In the genomic region with DNA sequence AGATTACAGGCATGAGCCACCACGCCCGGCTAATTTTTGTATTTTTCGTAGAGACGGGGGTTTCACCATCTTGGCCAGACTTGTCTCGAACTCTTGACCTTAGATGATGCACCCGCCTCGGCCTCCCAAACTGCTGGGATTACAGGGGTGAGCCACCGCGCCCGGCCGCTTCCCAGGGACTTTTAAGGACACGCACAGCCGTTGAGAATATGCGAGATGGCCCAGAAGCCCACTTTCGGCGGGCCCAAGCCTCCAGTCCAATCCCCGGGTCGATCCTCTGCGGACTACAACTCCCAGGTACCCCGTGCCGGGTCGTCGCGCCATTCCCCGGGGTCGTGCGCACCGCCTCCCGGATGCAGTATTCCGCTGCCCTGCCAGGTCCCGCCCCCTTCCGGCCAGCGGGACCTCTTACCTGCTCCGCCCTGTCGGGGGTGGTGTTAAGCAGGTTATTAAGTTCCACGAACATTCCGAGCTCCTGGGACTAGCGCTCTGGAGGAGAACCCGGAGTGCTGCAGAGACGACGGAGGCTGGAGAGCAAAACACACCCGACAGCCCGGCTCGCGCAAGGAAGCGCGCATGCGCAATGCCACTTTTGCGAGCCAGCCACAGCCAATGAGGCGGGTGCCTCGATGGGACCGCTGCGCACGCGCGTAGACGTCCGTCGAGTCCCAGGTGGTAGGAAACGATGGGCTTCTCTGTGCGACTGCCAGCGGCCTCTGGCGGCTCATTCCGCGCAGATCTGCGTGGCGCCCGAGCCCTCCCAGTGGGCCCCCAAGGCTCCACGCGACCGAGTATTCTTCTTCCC, we compare ENCODE assay signal across 1 cellular context.
TF ChIP-seq lines count a peak whose summit lies in the region.

Gene ELP6 (minus strand): TSS at position 588 of the 805 bp plus-strand sequence. CDS start 122 bp downstream, at position 466.

TF ChIP-seq in HepG2, 621 proteins besides CTCF, POLR2A, EP300 and RAD21 (continued from another document and continues in another):
- TF ChIP-seq, protein P1, sequence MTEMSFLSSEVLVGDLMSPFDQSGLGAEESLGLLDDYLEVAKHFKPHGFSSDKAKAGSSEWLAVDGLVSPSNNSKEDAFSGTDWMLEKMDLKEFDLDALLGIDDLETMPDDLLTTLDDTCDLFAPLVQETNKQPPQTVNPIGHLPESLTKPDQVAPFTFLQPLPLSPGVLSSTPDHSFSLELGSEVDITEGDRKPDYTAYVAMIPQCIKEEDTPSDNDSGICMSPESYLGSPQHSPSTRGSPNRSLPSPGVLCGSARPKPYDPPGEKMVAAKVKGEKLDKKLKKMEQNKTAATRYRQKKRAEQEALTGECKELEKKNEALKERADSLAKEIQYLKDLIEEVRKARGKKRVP (CRISPR knock-in tag; IDR thresholded peaks at IDR 0.05), result peak in 1 of 2 experiments; percentile 49; a peak in 1 of 4 replicates
- TF ChIP-seq ZNF672 (CRISPR knock-in tag; IDR thresholded peaks at IDR 0.05) (no peak), AGO2 (optimal IDR thresholded peaks at IDR 0.05; ENCODE audit: low read depth, low read length) (peak; percentile 43), RXRB (CRISPR knock-in tag; IDR thresholded peaks at IDR 0.05; ENCODE audit: borderline replicate concordance) (peak; percentile 84), TOPORS (CRISPR knock-in tag; IDR thresholded peaks at IDR 0.05) (peak; percentile 82), SETDB1 (CRISPR knock-in tag; IDR thresholded peaks at IDR 0.05; ENCODE audit: borderline replicate concordance) (no peak), ZNF468 (CRISPR knock-in tag; IDR thresholded peaks at IDR 0.05) (no peak), PHF20 (CRISPR knock-in tag; IDR thresholded peaks at IDR 0.05) (peak; percentile 88), GZF1 (CRISPR knock-in tag; IDR thresholded peaks at IDR 0.05) (peak; percentile 82; the same call in 1 of the 2 replicates), CREBL2 (CRISPR knock-in tag; IDR thresholded peaks at IDR 0.05; ENCODE audit: borderline replicate concordance) (0 out of 2 replicates have a peak, but pooled peaks have one; percentile 61), ZNF20 (CRISPR knock-in tag; IDR thresholded peaks at IDR 0.05) (no peak), TAF15 (IDR thresholded peaks at IDR 0.05; ENCODE audit: low read depth, low read length, poor library complexity, severe bottlenecking) (peak; percentile 36), NR2F6 (IDR thresholded peaks at IDR 0.05) (no peak; the same call in 1 of the 2 replicates), NR2F6 (CRISPR knock-in tag; IDR thresholded peaks at IDR 0.05) (peak; percentile 67), NR2F2 (IDR thresholded peaks at IDR 0.05; ENCODE audit: borderline replicate concordance, low read depth) (no peak; the same call in 1 of the 2 replicates), DPF2 (CRISPR knock-in tag; IDR thresholded peaks at IDR 0.05; ENCODE audit: borderline replicate concordance, low read depth) (no peak), ZSCAN20 (CRISPR knock-in tag; IDR thresholded peaks at IDR 0.05; ENCODE audit: borderline replicate concordance) (peak; percentile 78), ZNF383 (CRISPR knock-in tag; IDR thresholded peaks at IDR 0.05; ENCODE audit: borderline replicate concordance) (no peak), ZNF800 (CRISPR knock-in tag; IDR thresholded peaks at IDR 0.05) (no peak; the same call in 1 of the 2 replicates), ZNF451 (CRISPR knock-in tag; IDR thresholded peaks at IDR 0.05) (peak; percentile 35; the same call in 1 of the 2 replicates), RFX5 (IDR thresholded peaks at IDR 0.05; ENCODE audit: low read depth, low read length) (no peak), ZNF589 (CRISPR knock-in tag; conservative IDR thresholded peaks at IDR 0.05) (no peak), ZXDC (CRISPR knock-in tag; IDR thresholded peaks at IDR 0.05) (peak; percentile 85), FOXP1 (IDR thresholded peaks at IDR 0.05) (no peak), FOXP1 (CRISPR knock-in tag; IDR thresholded peaks at IDR 0.05) (0 out of 2 replicates have a peak, but pooled peaks have one; percentile 5), CBX2 (IDR thresholded peaks at IDR 0.05; ENCODE audit: low read depth, low read length) (no peak), CBX2 (CRISPR knock-in tag; IDR thresholded peaks at IDR 0.05; ENCODE audit: low read depth) (no peak; the same call in 1 of the 2 replicates), CBFB (CRISPR knock-in tag; IDR thresholded peaks at IDR 0.05) (peak; percentile 45; the same call in 1 of the 2 replicates), TAF1 (CRISPR knock-in tag; IDR thresholded peaks at IDR 0.05) (peak; percentile 82), ISL2 (CRISPR knock-in tag; IDR thresholded peaks at IDR 0.05) (peak; percentile 59), ZNF576 (CRISPR knock-in tag; IDR thresholded peaks at IDR 0.05) (no peak), ZFP36 (IDR thresholded peaks at IDR 0.05; ENCODE audit: borderline replicate concordance, low read depth, low read length, partially characterized antibody) (no peak), U2AF1 (optimal IDR thresholded peaks at IDR 0.05; ENCODE audit: low read depth, low read length) (no peak), GTF3A (CRISPR knock-in tag; conservative IDR thresholded peaks at IDR 0.05) (no peak), SNAPC2 (CRISPR knock-in tag; IDR thresholded peaks at IDR 0.05) (no peak), ZNF281 (CRISPR knock-in tag; IDR thresholded peaks at IDR 0.05; ENCODE audit: borderline replicate concordance) (0 out of 2 replicates have a peak, but pooled peaks have one; percentile 3)
- TF ChIP-seq, protein P2, sequence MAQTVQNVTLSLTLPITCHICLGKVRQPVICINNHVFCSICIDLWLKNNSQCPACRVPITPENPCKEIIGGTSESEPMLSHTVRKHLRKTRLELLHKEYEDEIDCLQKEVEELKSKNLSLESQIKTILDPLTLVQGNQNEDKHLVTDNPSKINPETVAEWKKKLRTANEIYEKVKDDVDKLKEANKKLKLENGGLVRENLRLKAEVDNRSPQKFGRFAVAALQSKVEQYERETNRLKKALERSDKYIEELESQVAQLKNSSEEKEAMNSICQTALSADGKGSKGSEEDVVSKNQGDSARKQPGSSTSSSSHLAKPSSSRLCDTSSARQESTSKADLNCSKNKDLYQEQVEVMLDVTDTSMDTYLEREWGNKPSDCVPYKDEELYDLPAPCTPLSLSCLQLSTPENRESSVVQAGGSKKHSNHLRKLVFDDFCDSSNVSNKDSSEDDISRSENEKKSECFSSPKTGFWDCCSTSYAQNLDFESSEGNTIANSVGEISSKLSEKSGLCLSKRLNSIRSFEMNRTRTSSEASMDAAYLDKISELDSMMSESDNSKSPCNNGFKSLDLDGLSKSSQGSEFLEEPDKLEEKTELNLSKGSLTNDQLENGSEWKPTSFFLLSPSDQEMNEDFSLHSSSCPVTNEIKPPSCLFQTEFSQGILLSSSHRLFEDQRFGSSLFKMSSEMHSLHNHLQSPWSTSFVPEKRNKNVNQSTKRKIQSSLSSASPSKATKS (CRISPR knock-in tag; IDR thresholded peaks at IDR 0.05), result no peak
- TF ChIP-seq, protein P3, sequence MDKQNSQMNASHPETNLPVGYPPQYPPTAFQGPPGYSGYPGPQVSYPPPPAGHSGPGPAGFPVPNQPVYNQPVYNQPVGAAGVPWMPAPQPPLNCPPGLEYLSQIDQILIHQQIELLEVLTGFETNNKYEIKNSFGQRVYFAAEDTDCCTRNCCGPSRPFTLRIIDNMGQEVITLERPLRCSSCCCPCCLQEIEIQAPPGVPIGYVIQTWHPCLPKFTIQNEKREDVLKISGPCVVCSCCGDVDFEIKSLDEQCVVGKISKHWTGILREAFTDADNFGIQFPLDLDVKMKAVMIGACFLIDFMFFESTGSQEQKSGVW (CRISPR knock-in tag; IDR thresholded peaks at IDR 0.05; ENCODE audit: borderline replicate concordance), result no peak; the same call in 1 of the 2 replicates
- TF ChIP-seq, protein P4, sequence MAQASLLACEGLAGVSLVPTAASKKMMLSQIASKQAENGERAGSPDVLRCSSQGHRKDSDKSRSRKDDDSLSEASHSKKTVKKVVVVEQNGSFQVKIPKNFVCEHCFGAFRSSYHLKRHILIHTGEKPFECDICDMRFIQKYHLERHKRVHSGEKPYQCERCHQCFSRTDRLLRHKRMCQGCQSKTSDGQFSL (CRISPR knock-in tag; IDR thresholded peaks at IDR 0.05), result 0 out of 2 replicates have a peak, but pooled peaks have one; percentile 61
- TF ChIP-seq, protein P5, sequence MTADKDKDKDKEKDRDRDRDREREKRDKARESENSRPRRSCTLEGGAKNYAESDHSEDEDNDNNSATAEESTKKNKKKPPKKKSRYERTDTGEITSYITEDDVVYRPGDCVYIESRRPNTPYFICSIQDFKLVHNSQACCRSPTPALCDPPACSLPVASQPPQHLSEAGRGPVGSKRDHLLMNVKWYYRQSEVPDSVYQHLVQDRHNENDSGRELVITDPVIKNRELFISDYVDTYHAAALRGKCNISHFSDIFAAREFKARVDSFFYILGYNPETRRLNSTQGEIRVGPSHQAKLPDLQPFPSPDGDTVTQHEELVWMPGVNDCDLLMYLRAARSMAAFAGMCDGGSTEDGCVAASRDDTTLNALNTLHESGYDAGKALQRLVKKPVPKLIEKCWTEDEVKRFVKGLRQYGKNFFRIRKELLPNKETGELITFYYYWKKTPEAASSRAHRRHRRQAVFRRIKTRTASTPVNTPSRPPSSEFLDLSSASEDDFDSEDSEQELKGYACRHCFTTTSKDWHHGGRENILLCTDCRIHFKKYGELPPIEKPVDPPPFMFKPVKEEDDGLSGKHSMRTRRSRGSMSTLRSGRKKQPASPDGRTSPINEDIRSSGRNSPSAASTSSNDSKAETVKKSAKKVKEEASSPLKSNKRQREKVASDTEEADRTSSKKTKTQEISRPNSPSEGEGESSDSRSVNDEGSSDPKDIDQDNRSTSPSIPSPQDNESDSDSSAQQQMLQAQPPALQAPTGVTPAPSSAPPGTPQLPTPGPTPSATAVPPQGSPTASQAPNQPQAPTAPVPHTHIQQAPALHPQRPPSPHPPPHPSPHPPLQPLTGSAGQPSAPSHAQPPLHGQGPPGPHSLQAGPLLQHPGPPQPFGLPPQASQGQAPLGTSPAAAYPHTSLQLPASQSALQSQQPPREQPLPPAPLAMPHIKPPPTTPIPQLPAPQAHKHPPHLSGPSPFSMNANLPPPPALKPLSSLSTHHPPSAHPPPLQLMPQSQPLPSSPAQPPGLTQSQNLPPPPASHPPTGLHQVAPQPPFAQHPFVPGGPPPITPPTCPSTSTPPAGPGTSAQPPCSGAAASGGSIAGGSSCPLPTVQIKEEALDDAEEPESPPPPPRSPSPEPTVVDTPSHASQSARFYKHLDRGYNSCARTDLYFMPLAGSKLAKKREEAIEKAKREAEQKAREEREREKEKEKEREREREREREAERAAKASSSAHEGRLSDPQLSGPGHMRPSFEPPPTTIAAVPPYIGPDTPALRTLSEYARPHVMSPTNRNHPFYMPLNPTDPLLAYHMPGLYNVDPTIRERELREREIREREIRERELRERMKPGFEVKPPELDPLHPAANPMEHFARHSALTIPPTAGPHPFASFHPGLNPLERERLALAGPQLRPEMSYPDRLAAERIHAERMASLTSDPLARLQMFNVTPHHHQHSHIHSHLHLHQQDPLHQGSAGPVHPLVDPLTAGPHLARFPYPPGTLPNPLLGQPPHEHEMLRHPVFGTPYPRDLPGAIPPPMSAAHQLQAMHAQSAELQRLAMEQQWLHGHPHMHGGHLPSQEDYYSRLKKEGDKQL (CRISPR knock-in tag; IDR thresholded peaks at IDR 0.05; ENCODE audit: low read depth), result no peak
